8 cellular contexts compared by ENCODE assay signal in the genomic region with DNA sequence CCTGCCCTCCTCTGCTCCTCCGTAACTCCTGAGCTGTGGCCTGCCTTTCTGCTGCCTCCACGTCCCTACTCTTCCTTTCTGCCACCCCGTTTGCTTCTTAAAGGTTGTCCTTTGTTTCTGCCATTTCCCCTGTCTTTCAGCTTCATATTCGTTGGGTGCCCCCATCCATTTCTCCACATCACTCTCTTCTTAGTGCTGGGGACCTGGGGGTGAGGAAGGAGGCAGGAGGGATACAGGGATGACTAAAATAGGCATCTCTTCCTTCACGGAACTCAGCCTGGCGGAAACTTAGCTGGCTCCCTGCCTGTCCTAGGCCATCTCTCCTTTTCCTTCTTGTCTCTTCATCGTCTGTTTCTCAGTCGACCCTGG.
A peak's percentile ranks its signal among the peaks of the same experiment; 100 is the strongest.
DNase-seq lines count a peak whose midpoint lies in the region; ATAC-seq, FAIRE-seq and TF ChIP-seq lines count a peak whose summit lies in the region.

No MANE protein-coding gene starts in this region.

- ATAC-seq in CD4-positive, CD25-positive, alpha-beta regulatory T cell (ENCODE audit: low read depth in 2 of 2), result no peak

- TF ChIP-seq CTCF in Peyer's patch (IDR thresholded peaks at IDR 0.05) (no peak), endothelial cell of umbilical vein (IDR thresholded peaks at IDR 0.05; ENCODE audit: extremely low read depth in 1 of 2, insufficient read depth in 1 of 2, low read depth in 1 of 2, low read length in 2 of 2) (no peak), ovary (IDR thresholded peaks at IDR 0.05) (no peak)

- TF ChIP-seq POLR2A in Peyer's patch (IDR thresholded peaks at IDR 0.05), result no peak
- TF ChIP-seq POLR2A in endothelial cell of umbilical vein (IDR thresholded peaks at IDR 0.05; ENCODE audit: low read depth, low read length), result no peak
- TF ChIP-seq POLR2A in ovary (IDR thresholded peaks at IDR 0.05), result no peak

- no peak overlapping the region for H3K27ac Mint-ChIP-seq in CD4-positive, CD25-positive, alpha-beta regulatory T cell

- H3K27ac ChIP-seq in CD4-positive, CD25-positive, alpha-beta regulatory T cell (ENCODE audit: insufficient read depth, low read length, poor library complexity, severe bottlenecking), result no peak overlapping the region
- H3K27ac ChIP-seq in Peyer's patch, result peak overlapping the region in 2 of 4 donors; percentile 62 to 88
- H3K27ac ChIP-seq in endothelial cell of umbilical vein (ENCODE audit: insufficient read depth, low read depth, low read length), result no peak overlapping the region
- no peak overlapping the region for H3K27ac ChIP-seq in ovary

- H3K9me3 ChIP-seq in CD4-positive, CD25-positive, alpha-beta regulatory T cell (ENCODE audit: control insufficient read depth in 2 of 2, low read length in 2 of 2), result no peaks in the 10 kb centered on the region
- H3K9me3 ChIP-seq in Peyer's patch (no peaks in the 10 kb centered on the region), endothelial cell of umbilical vein (replicated peaks; ENCODE audit: control insufficient read depth, insufficient read depth, low read length) (no peaks in the 10 kb centered on the region), ovary (no peaks in the 10 kb centered on the region)

- FAIRE-seq in endothelial cell of umbilical vein (lab: Jason Lieb, UNC), result peak; percentile 37

- no peak overlapping the region for H3K9ac ChIP-seq in endothelial cell of umbilical vein (replicated peaks; ENCODE audit: extremely low read depth, insufficient read depth, low read length)

- peak overlapping the region; percentile 47 to 90 (median 74) for H3K4me3 Mint-ChIP-seq in CD4-positive, CD25-positive, alpha-beta regulatory T cell

- no TSS peak for BruUV-seq in endothelial cell of umbilical vein (replicated peaks; lab: Mats Ljungman, UMichigan)

- H3K4me2 ChIP-seq in endothelial cell of umbilical vein (ENCODE audit: insufficient read depth, low read length), result peak overlapping the region; percentile 41

- H3K27me3 Mint-ChIP-seq in CD4-positive, CD25-positive, alpha-beta regulatory T cell, result peaks cover 50% of the 10 kb centered on the region

- intact Hi-C loops in endothelial cell of umbilical vein (cut with micrococcal nuclease), result loop anchor here (1.0 kb wide), 4 partner anchors 18 to 150 kb away; no protein-coding TSS in a partner anchor
- intact Hi-C loops in ovary (cut with DNase I), result loop anchor here in 1 of 4 donors (5.0 kb wide), 1 partner anchor 126 kb away; no protein-coding TSS in a partner anchor

- WGBS in ovary, 3 donors, result 28 to 37% (median 33%) methylated on average over 8 of the region's 8 CpGs

- H3K4me1 ChIP-seq in CD4-positive, CD25-positive, alpha-beta regulatory T cell (ENCODE audit: control insufficient read depth, insufficient read depth, low read length, poor library complexity, severe bottlenecking), result peaks cover 6% of the 10 kb centered on the region
- H3K4me1 ChIP-seq in Peyer's patch, result peaks cover 0 to 9% (median 3%) of the 10 kb centered on the region in 4 donors
- H3K4me1 ChIP-seq in endothelial cell of umbilical vein (ENCODE audit: control insufficient read depth, extremely low read depth, insufficient read depth, low read length), result peaks cover 4% of the 10 kb centered on the region
- peaks cover 2% of the 10 kb centered on the region for H3K4me1 ChIP-seq in ovary (ENCODE audit: insufficient read depth)

- H3K4me3 ChIP-seq in CD4-positive, CD25-positive, alpha-beta regulatory T cell (ENCODE audit: low read depth, low read length), result no peak overlapping the region
- H3K4me3 ChIP-seq in Peyer's patch (peak overlapping the region; percentile 47 to 80 (median 58)), endothelial cell of umbilical vein (replicated peaks in 1 of 3; ENCODE audit: insufficient read depth in 1 of 3, low read depth in 1 of 3, low read length in 3 of 3) (no peak overlapping the region), ovary (peak overlapping the region; percentile 40)

- H3K79me2 ChIP-seq in endothelial cell of umbilical vein (ENCODE audit: control insufficient read depth, insufficient read depth, low read length), result no peaks in the 10 kb centered on the region

- no peak for TF ChIP-seq EP300 in ovary (IDR thresholded peaks at IDR 0.05)

- H3K27me3 ChIP-seq in CD4-positive, CD25-positive, alpha-beta regulatory T cell (ENCODE audit: control insufficient read depth, insufficient read depth, low read length), result peaks cover 26% of the 10 kb centered on the region
- no peaks in the 10 kb centered on the region for H3K27me3 ChIP-seq in Peyer's patch
- peaks cover 12 to 24% of the 10 kb centered on the region in 2 experiments for H3K27me3 ChIP-seq in endothelial cell of umbilical vein (ENCODE audit: control insufficient read depth in 2 of 2, insufficient read depth in 2 of 2, low read length in 2 of 2)
- no peaks in the 10 kb centered on the region for H3K27me3 ChIP-seq in ovary

- CTCF ChIA-PET in endothelial cell of umbilical vein (lab: Charles Lee), result interaction anchor here (0.7 to 15.2 kb wide), 25 partner anchors 8 to 152 kb away, joined by 3 to 460 read pairs (median 5); partner anchors contain the start of gene KIRREL1

- dilution Hi-C loops in endothelial cell of umbilical vein (cut with MboI; ENCODE audit: extremely low pct_ligation_motif_present, low sequenced_read_pairs), result no loop called here

- peaks cover 0 to 19% (median 5%) of the 10 kb centered on the region in 4 donors for H3K4me1 Mint-ChIP-seq in CD4-positive, CD25-positive, alpha-beta regulatory T cell

- POLR2A ChIA-PET in endothelial cell of umbilical vein (lab: Charles Lee), result no interaction called here

- H3K9me3 Mint-ChIP-seq in CD4-positive, CD25-positive, alpha-beta regulatory T cell, result peaks cover 0 to 3% (median 0%) of the 10 kb centered on the region in 7 donors

- H3K9me1 ChIP-seq in endothelial cell of umbilical vein (replicated peaks; ENCODE audit: control insufficient read depth, extremely low read depth, insufficient read depth, low read length), result no peaks in the 10 kb centered on the region

- H4K20me1 ChIP-seq in endothelial cell of umbilical vein (replicated peaks; ENCODE audit: control insufficient read depth, extremely low read depth, insufficient read depth, low read length), result no peaks in the 10 kb centered on the region

- no peaks in the 10 kb centered on the region for H3K36me3 Mint-ChIP-seq in CD4-positive, CD25-positive, alpha-beta regulatory T cell

- no peaks in the 10 kb centered on the region for H3K36me3 ChIP-seq in CD4-positive, CD25-positive, alpha-beta regulatory T cell (ENCODE audit: control insufficient read depth, insufficient read depth, low read length)
- H3K36me3 ChIP-seq in Peyer's patch (no peaks in the 10 kb centered on the region), endothelial cell of umbilical vein (ENCODE audit: control insufficient read depth in 2 of 2, extremely low read depth in 1 of 2, insufficient read depth in 2 of 2, low read length in 2 of 2) (no peaks in the 10 kb centered on the region), ovary (no peaks in the 10 kb centered on the region)

- H2AFZ ChIP-seq in endothelial cell of umbilical vein (ENCODE audit: low read depth, low read length), result peak overlapping the region; percentile 86

- no peak for DNase-seq in CD4-positive, CD25-positive, alpha-beta regulatory T cell
- DNase-seq in Peyer's patch (no peak), endothelial cell of umbilical vein (ENCODE audit: low read depth, low spot score) (no peak), ovary (no peak), SW 1271 (lab: John Stamatoyannopoulos, UW) (no peak), DMS114 treated with DMSO at 0.1 percent for 48 hours (lab: John Stamatoyannopoulos, UW; ENCODE audit: unreplicated experiment) (no peak), NCI-H774 (lab: John Stamatoyannopoulos, UW) (no peak)
- DNase-seq in central memory CD4-positive, alpha-beta T cell, result no peak

TF ChIP-seq in endothelial cell of umbilical vein, 7 proteins besides CTCF, POLR2A, EP300 and RAD21:
- no peak for TF ChIP-seq GATA2 (IDR thresholded peaks at IDR 0.05; ENCODE audit: insufficient read depth, insufficient read length, low read depth, low read length)
- TF ChIP-seq FOS (IDR thresholded peaks at IDR 0.05; ENCODE audit: borderline replicate concordance, insufficient read depth, low read length), result no peak
TF ChIP-seq in endothelial cell of umbilical vein: peak in this region for 0.

Comparison
In these comparisons a context has a peak if more than half of its experiments do, and no peak if none do; other contexts are left out.
1. H3K4me3 ChIP-seq: peak in Peyer's patch (4 of 4) and ovary (single experiment); none in CD4-positive, CD25-positive, alpha-beta regulatory T cell (single experiment) and endothelial cell of umbilical vein (0 of 3).